Comparison of ENCODE assay signal across 39 cellular contexts in the genomic region with DNA sequence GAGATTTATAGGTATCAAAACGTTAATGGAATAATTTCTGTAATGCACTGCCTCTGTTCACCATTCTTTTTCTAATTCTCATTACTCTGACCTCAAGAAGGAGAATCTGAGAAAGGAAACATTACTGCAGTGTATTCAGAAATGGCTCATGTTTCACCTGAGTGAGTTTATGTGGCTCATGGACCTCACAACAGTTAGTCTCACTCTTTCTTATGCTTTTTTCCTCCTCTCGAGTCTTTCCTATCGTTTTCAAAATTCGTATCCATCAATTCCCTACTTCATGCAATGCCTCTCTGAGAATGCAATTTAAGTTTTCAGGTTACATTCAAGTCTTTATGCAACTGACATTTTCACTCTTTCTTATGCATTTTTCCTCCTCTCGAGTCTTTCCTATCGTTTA. TPM values are rescaled to one million over a fixed set of nuclear protein-coding genes. Genes with fewer than 3 reads are reported as not detected.
"Had no signal": no experiment of that assay in that cellular context is flagged by ENCODE, and none has a peak within 500 bp of the region (broad histone marks: within the 10 kb centered on the region; RNA-seq: fewer than 3 reads in every experiment).

No MANE protein-coding gene starts in this region.

- H3K4me3 ChIP-seq: ascending aorta, cardiac muscle cell, MG63 had no signal

- DNase-seq: activated B cell treated with CpG ODN at 0.5 μM for 24 hours; activated CD4-positive, alpha-beta memory T cell treated with anti-CD3 and anti-CD28 coated beads, Interleukin-2, amount 10 ng/mL, durations not matched to agents 7 days and 5 days; activated CD4-positive, alpha-beta T cell treated with anti-CD3 and anti-CD28 coated beads for 4 hours; activated CD4-positive, alpha-beta T cell treated with anti-CD3 and anti-CD28 coated beads, Interleukin-2, amount 50 U/mL, for 1 hour; activated CD4-positive, CD25-positive, alpha-beta regulatory T cell treated with anti-CD3 and anti-CD28 coated beads, Interleukin-2, amount 50 U/mL, for 72 hours; activated CD8-positive, alpha-beta memory T cell treated with anti-CD3 and anti-CD28 coated beads for 24 hours; activated CD8-positive, alpha-beta memory T cell treated with anti-CD3 and anti-CD28 coated beads, Interleukin-2, amount 10 ng/mL, durations not matched to agents 7 days and 5 days; activated CD8-positive, alpha-beta memory T cell treated with anti-CD3 and anti-CD28 coated beads, Interleukin-2, amount 50 U/mL, for 48 hours; activated gamma-delta T cell; activated naive CD4-positive, alpha-beta T cell treated with Interleukin-2 at 50 U/mL for 16 hours; activated naive CD8-positive, alpha-beta T cell treated with anti-CD3 and anti-CD28 coated beads, Interleukin-2, amount 10 ng/mL, durations not matched to agents 7 days and 5 days; activated T-cell treated with anti-CD3 and anti-CD28 coated beads, Interleukin-2, amount 50 U/mL, for 48 hours; amygdala; Karpas-422; MG63; NCI-H1048; NCI-H1105 treated with DMSO at 0.1 percent for 48 hours; NCI-H1436 treated with DMSO at 0.1 percent for 48 hours; NCI-H187; NCI-H2029 treated with DMSO at 0.1 percent for 48 hours; NCI-H2107; NCI-H226; NCI-H446 treated with DMSO at 0.1 percent for 48 hours; NCI-H524; NCI-H69; NCI-H82; SIG-M5; SW 1271; T-helper 1 cell; T-helper 2 cell; T-helper 9 cell had no signal

- H3K27ac Mint-ChIP-seq: activated B cell treated with CpG ODN at 0.5 μM for 24 hours; activated CD4-positive, alpha-beta memory T cell treated with anti-CD3 and anti-CD28 coated beads, Interleukin-2, amount 10 ng/mL, durations not matched to agents 7 days and 5 days; activated CD8-positive, alpha-beta memory T cell treated with anti-CD3 and anti-CD28 coated beads, Interleukin-2, amount 10 ng/mL, durations not matched to agents 7 days and 5 days; activated naive CD4-positive, alpha-beta T cell treated with anti-CD3 and anti-CD28 coated beads, Interleukin-2, amount 50 U/mL, for 24 hours; activated naive CD8-positive, alpha-beta T cell treated with anti-CD3 and anti-CD28 coated beads, Interleukin-2, amount 10 ng/mL, durations not matched to agents 7 days and 5 days had no signal

- H3K27ac ChIP-seq: ascending aorta, cardiac muscle cell, VCaP had no signal

- H3K4me3 Mint-ChIP-seq: activated B cell treated with CpG ODN at 0.5 μM for 24 hours; activated CD4-positive, alpha-beta memory T cell treated with anti-CD3 and anti-CD28 coated beads, Interleukin-2, amount 10 ng/mL, durations not matched to agents 7 days and 5 days; activated CD8-positive, alpha-beta memory T cell treated with anti-CD3 and anti-CD28 coated beads, Interleukin-2, amount 10 ng/mL, durations not matched to agents 7 days and 5 days; activated naive CD4-positive, alpha-beta T cell treated with anti-CD3 and anti-CD28 coated beads, Interleukin-2, amount 50 U/mL, for 24 hours; activated naive CD8-positive, alpha-beta T cell treated with anti-CD3 and anti-CD28 coated beads, Interleukin-2, amount 10 ng/mL, durations not matched to agents 7 days and 5 days; central memory CD8-positive, alpha-beta T cell had no signal

- H3K9me3 Mint-ChIP-seq: activated B cell treated with CpG ODN at 0.5 μM for 24 hours; activated CD4-positive, alpha-beta memory T cell treated with anti-CD3 and anti-CD28 coated beads, Interleukin-2, amount 10 ng/mL, durations not matched to agents 7 days and 5 days; activated naive CD4-positive, alpha-beta T cell treated with anti-CD3 and anti-CD28 coated beads, Interleukin-2, amount 50 U/mL, for 24 hours; activated naive CD8-positive, alpha-beta T cell treated with anti-CD3 and anti-CD28 coated beads, Interleukin-2, amount 10 ng/mL, durations not matched to agents 7 days and 5 days; central memory CD8-positive, alpha-beta T cell had no signal

- H3K36me3 Mint-ChIP-seq: activated CD8-positive, alpha-beta memory T cell treated with anti-CD3 and anti-CD28 coated beads, Interleukin-2, amount 10 ng/mL, durations not matched to agents 7 days and 5 days; activated naive CD4-positive, alpha-beta T cell treated with anti-CD3 and anti-CD28 coated beads, Interleukin-2, amount 50 U/mL, for 24 hours; activated naive CD8-positive, alpha-beta T cell treated with anti-CD3 and anti-CD28 coated beads, Interleukin-2, amount 10 ng/mL, durations not matched to agents 7 days and 5 days had no signal

- H3K4me1 Mint-ChIP-seq: activated B cell treated with CpG ODN at 0.5 μM for 24 hours; activated CD4-positive, alpha-beta memory T cell treated with anti-CD3 and anti-CD28 coated beads, Interleukin-2, amount 10 ng/mL, durations not matched to agents 7 days and 5 days; activated CD8-positive, alpha-beta memory T cell treated with anti-CD3 and anti-CD28 coated beads, Interleukin-2, amount 10 ng/mL, durations not matched to agents 7 days and 5 days; activated naive CD4-positive, alpha-beta T cell treated with anti-CD3 and anti-CD28 coated beads, Interleukin-2, amount 50 U/mL, for 24 hours; activated naive CD8-positive, alpha-beta T cell treated with anti-CD3 and anti-CD28 coated beads, Interleukin-2, amount 10 ng/mL, durations not matched to agents 7 days and 5 days; central memory CD8-positive, alpha-beta T cell had no signal

- H3K27me3 Mint-ChIP-seq: activated B cell treated with CpG ODN at 0.5 μM for 24 hours; activated CD4-positive, alpha-beta memory T cell treated with anti-CD3 and anti-CD28 coated beads, Interleukin-2, amount 10 ng/mL, durations not matched to agents 7 days and 5 days; activated CD8-positive, alpha-beta memory T cell treated with anti-CD3 and anti-CD28 coated beads, Interleukin-2, amount 10 ng/mL, durations not matched to agents 7 days and 5 days; activated naive CD4-positive, alpha-beta T cell treated with anti-CD3 and anti-CD28 coated beads, Interleukin-2, amount 50 U/mL, for 24 hours; activated naive CD8-positive, alpha-beta T cell treated with anti-CD3 and anti-CD28 coated beads, Interleukin-2, amount 10 ng/mL, durations not matched to agents 7 days and 5 days; central memory CD8-positive, alpha-beta T cell had no signal

- ATAC-seq: activated CD8-positive, alpha-beta memory T cell treated with anti-CD3 and anti-CD28 coated beads, Interleukin-2, amount 10 ng/mL, durations not matched to agents 7 days and 5 days; Panc1; SK-N-SH treated with all-trans-retinoic acid at 6 μM for 48 hours had no signal

- H3K27me3 ChIP-seq: ascending aorta, cardiac muscle cell, MG63 had no signal

RNA-seq across cellular contexts. Expression of a gene that starts 9.6 kb away (rescaled TPM):
- total RNA-seq: activated B cell treated with CpG ODN at 0.5 μM for 24 hours; activated CD4-positive, alpha-beta memory T cell treated with anti-CD3 and anti-CD28 coated beads, Interleukin-2, amount 10 ng/mL, durations not matched to agents 7 days and 5 days; activated CD8-positive, alpha-beta memory T cell treated with anti-CD3 and anti-CD28 coated beads, Interleukin-2, amount 10 ng/mL, durations not matched to agents 7 days and 5 days; activated naive CD8-positive, alpha-beta T cell treated with anti-CD3 and anti-CD28 coated beads, Interleukin-2, amount 10 ng/mL, durations not matched to agents 7 days and 5 days; ascending aorta; RPMI7951 had no signal
